ENCODE assay signal across 8 cellular contexts in genomic region chr1:220874201-220874655, GRCh38. TPM values are rescaled to one million over a fixed set of nuclear protein-coding genes. Genes with fewer than 3 reads are reported as not detected.
DNase-seq lines count a peak whose midpoint lies in the region; ATAC-seq, FAIRE-seq and TF ChIP-seq lines count a peak whose summit lies in the region.

No MANE protein-coding gene starts in this region.

- no peaks in the 10 kb centered on the region for H3K27me3 Mint-ChIP-seq in Calu3 (ENCODE audit: unreplicated experiment)

- H3K4me2 ChIP-seq in GM23248 (ENCODE audit: unreplicated experiment) (peak overlapping the region; percentile 20), HepG2 (ENCODE audit: low read depth, low read length) (no peak overlapping the region)

- H3K4me3 Mint-ChIP-seq in Calu3 (ENCODE audit: low read depth, unreplicated experiment) = no peak overlapping the region

- intact Hi-C loops in Calu3 (cut with micrococcal nuclease; ENCODE audit: unreplicated experiment) (loop anchor here (1.0 to 10.0 kb wide), 3 partner anchors 329 to 1581 kb away; no protein-coding TSS in a partner anchor), HepG2 (cut with micrococcal nuclease; ENCODE audit: unreplicated experiment) (loop anchor here (1.0 to 10.0 kb wide), 2 partner anchors 111 to 329 kb away; no protein-coding TSS in a partner anchor), aorta (cut with DNase I) (loop anchor here (5.0 to 10.0 kb wide), 3 partner anchors 328 to 1581 kb away; no protein-coding TSS in a partner anchor)

- H2AFZ ChIP-seq in GM23248 = no peak overlapping the region
- H2AFZ ChIP-seq in HepG2 (ENCODE audit: low read length) = no peak overlapping the region

- peaks cover 5% of the 10 kb centered on the region for H3K36me3 Mint-ChIP-seq in Calu3 (ENCODE audit: insufficient read depth, unreplicated experiment)

- peaks cover 15% of the 10 kb centered on the region for H3K4me1 Mint-ChIP-seq in Calu3 (ENCODE audit: low read depth, unreplicated experiment)

- TF ChIP-seq EP300 in HepG2 (IDR thresholded peaks at IDR 0.05; ENCODE audit: low read depth in 2 of 2, low read length in 2 of 2) (no peak), HepG2 (CRISPR knock-in tag; IDR thresholded peaks at IDR 0.05; ENCODE audit: borderline replicate concordance) (no peak)

- no peaks in the 10 kb centered on the region for H3K36me3 ChIP-seq in GM23248 (ENCODE audit: low read depth)
- no peaks in the 10 kb centered on the region for H3K36me3 ChIP-seq in bronchial epithelial cell (ENCODE audit: control insufficient read depth, insufficient read depth, low read length)
- no peaks in the 10 kb centered on the region for H3K36me3 ChIP-seq in HepG2 (replicated peaks in 1 of 2; ENCODE audit: control insufficient read depth in 1 of 2, insufficient read depth in 2 of 2, low read length in 2 of 2)
- no peaks in the 10 kb centered on the region for H3K36me3 ChIP-seq in aorta (ENCODE audit: control insufficient read depth in 1 of 2, insufficient read depth in 2 of 2, low read length in 1 of 2)

- H4K20me1 ChIP-seq in GM23248 (ENCODE audit: insufficient read depth) = no peaks in the 10 kb centered on the region
- no peaks in the 10 kb centered on the region for H4K20me1 ChIP-seq in HepG2 (ENCODE audit: insufficient read depth, low read length)

- H3K27ac ChIP-seq in GM23248 = no peak overlapping the region
- H3K27ac ChIP-seq in HepG2 (ENCODE audit: extremely low read length, insufficient read depth, low read length) = no peak overlapping the region
- no peak overlapping the region for H3K27ac ChIP-seq in aorta (ENCODE audit: low read depth in 1 of 2, low read length in 2 of 2)

- CTCF ChIA-PET in Calu3 (lab: Charles Lee) = interaction anchor here (0.7 to 1.0 kb wide), 2 partner anchors 96 to 330 kb away, joined by 3 read pairs; no protein-coding TSS in a partner anchor
- CTCF ChIA-PET in HepG2 (lab: Yijun Ruan, JAX; ENCODE audit: low intra/inter-chr PET ratio, low total read pairs) = interaction anchor here (1.4 to 2.4 kb wide), 2 partner anchors 329 to 561 kb away, joined by 5 to 24 read pairs; no protein-coding TSS in a partner anchor

- peak; percentile 77 for ATAC-seq in HepG2
- ATAC-seq in aorta (ENCODE audit: low FRiP score) = peak; percentile 56
- ATAC-seq in GM21390 (IDR thresholded peaks at IDR 0.05; ENCODE audit: unreplicated experiment) = no peak
- ATAC-seq in HG03039 (IDR thresholded peaks at IDR 0.05; ENCODE audit: unreplicated experiment) = no peak

- FAIRE-seq in bronchial epithelial cell (lab: Jason Lieb, UNC) (no peak), HepG2 (lab: Jason Lieb, UNC) (peak; percentile 28)

- no peaks in the 10 kb centered on the region for H3K9me3 Mint-ChIP-seq in Calu3 (ENCODE audit: low read depth, unreplicated experiment)

- POLR2A ChIA-PET in HepG2 (lab: Yijun Ruan, JAX) = no interaction called here

- H3K9ac ChIP-seq in GM23248 = no peak overlapping the region
- H3K9ac ChIP-seq in HepG2 (ENCODE audit: insufficient read depth, low read depth, low read length) = no peak overlapping the region

- H3K27me3 ChIP-seq in GM23248 (replicated peaks; ENCODE audit: insufficient read depth) (no peaks in the 10 kb centered on the region), bronchial epithelial cell (ENCODE audit: control insufficient read depth, insufficient read depth, low read length) (peaks cover 18% of the 10 kb centered on the region), HepG2 (ENCODE audit: control insufficient read depth in 1 of 2, insufficient read depth in 2 of 2, low read length in 2 of 2) (peaks cover 0 to 11% of the 10 kb centered on the region in 2 experiments; a peak in 1 of 5 replicates), aorta (ENCODE audit: control insufficient read depth in 1 of 2, insufficient read depth in 2 of 2, low read length in 1 of 2) (no peaks in the 10 kb centered on the region)

- H3K4me3 ChIP-seq in GM23248 (no peak overlapping the region), bronchial epithelial cell (ENCODE audit: low read depth, low read length) (no peak overlapping the region), HepG2 (replicated peaks in 1 of 3; ENCODE audit: insufficient read depth in 1 of 3, low read depth in 2 of 3, low read length in 3 of 3) (no peak overlapping the region), aorta (ENCODE audit: low read length in 2 of 2) (no peak overlapping the region)

- H3K4me1 ChIP-seq in GM23248 (ENCODE audit: insufficient read depth) (no peaks in the 10 kb centered on the region), HepG2 (ENCODE audit: insufficient read depth, low read length) (peaks cover 25% of the 10 kb centered on the region), aorta (ENCODE audit: control insufficient read depth in 1 of 2, insufficient read depth in 2 of 2, low read length in 2 of 2) (no peaks in the 10 kb centered on the region)

- DNase-seq in Calu3 (peak; percentile 56), GM23248 (peak; percentile 74), NCI-H69 (lab: John Stamatoyannopoulos, UW) (peak; percentile 49), bronchial epithelial cell (ENCODE audit: low read depth) (peak; percentile 23), HepG2 (ENCODE audit: low spot score) (peak; percentile 32), aorta (no peak)

- no peaks in the 10 kb centered on the region for H3K9me2 ChIP-seq in GM23248 (ENCODE audit: insufficient read depth)

- peak; percentile 60 for TF ChIP-seq RAD21 in HepG2 (CRISPR knock-in tag; IDR thresholded peaks at IDR 0.05)

- 11 to 20% methylated on average over 4 of the region's 4 CpGs for WGBS in GM23248 (ENCODE audit: low coverage in 1 of 2, low lambda C conversion rate in 2 of 2, missing lambda C conversion rate in 2 of 2), 2 experiments
- WGBS in HepG2 (ENCODE audit: low lambda C conversion rate) = 6% methylated on average over 4 of the region's 4 CpGs
- WGBS in aorta, 2 donors = 3 to 8% methylated on average over 4 of the region's 4 CpGs

- no peaks in the 10 kb centered on the region for H3F3A ChIP-seq in GM23248 (ENCODE audit: insufficient read depth)

- TF ChIP-seq CTCF in Calu3 (IDR thresholded peaks at IDR 0.05; ENCODE audit: unreplicated experiment) (peak; percentile 74), bronchial epithelial cell (IDR thresholded peaks at IDR 0.05; ENCODE audit: insufficient read depth, low read length, severe bottlenecking) (peak; percentile 61), HepG2 (CRISPR knock-in tag; IDR thresholded peaks at IDR 0.05) (peak; percentile 81)

- no peak overlapping the region for H3K27ac Mint-ChIP-seq in Calu3 (ENCODE audit: unreplicated experiment)

- H3K9me3 ChIP-seq in GM23248 (ENCODE audit: low read depth) (no peaks in the 10 kb centered on the region), HepG2 (ENCODE audit: low read length) (no peaks in the 10 kb centered on the region), aorta (ENCODE audit: control insufficient read depth, low read length) (no peaks in the 10 kb centered on the region)

- no peak for TF ChIP-seq POLR2A in HepG2 (IDR thresholded peaks at IDR 0.05; ENCODE audit: insufficient read depth in 1 of 2, low read depth in 2 of 2, low read length in 2 of 2)

- in situ Hi-C loops in GM23248 (cut with MboI) = loop anchor here (10.0 kb wide), 2 partner anchors 331 to 561 kb away; no protein-coding TSS in a partner anchor
- in situ Hi-C loops in HepG2 (cut with HindIII; ENCODE audit: extremely low pct_ligation_motif_present, low pct_unique_long_range_greater_than_20kb) = loop anchor here (5.0 kb wide), 2 partner anchors 328 to 563 kb away; no protein-coding TSS in a partner anchor

- BruUV-seq in Calu3 (replicated peaks; lab: Mats Ljungman, UMichigan) = no TSS peak
- no TSS peak for BruUV-seq in HepG2 (replicated peaks; lab: Mats Ljungman, UMichigan)

- H3K79me2 ChIP-seq in GM23248 (ENCODE audit: insufficient read depth) (no peaks in the 10 kb centered on the region), HepG2 (ENCODE audit: insufficient read depth, low read length) (no peaks in the 10 kb centered on the region)

TF ChIP-seq in HepG2, 621 proteins besides CTCF, POLR2A, EP300 and RAD21 (continues in another document):
- TF ChIP-seq SMYD3 (CRISPR knock-in tag; IDR thresholded peaks at IDR 0.05) (no peak), MTERF4 (CRISPR knock-in tag; IDR thresholded peaks at IDR 0.05) (no peak)

RNA-seq across cellular contexts. Expression of gene HLX, which starts 5.0 kb away (rescaled TPM):
- total RNA-seq in Calu3 (2022) = 0.09 and 0.32 TPM in 2 replicates
- 14.0 and 24.2 TPM in 2 replicates for total RNA-seq in GM23248 (2014; rRNA removed; shearing (Covaris generic))
- polyA plus RNA-seq in GM23248 (2016; fragmentation: Nextera tagmentation; extraction: Ambion mirVana) = 20.0 and 21.5 TPM in 2 replicates
- total RNA-seq in bronchial epithelial cell = 0.26 TPM in 1 of 2 replicates, not detected in the other
- total RNA-seq in HepG2 (2016; rRNA removed; fragmentation: Illumina TruSeq; extraction: Trizol) = 0.06 and 0.35 TPM in 2 replicates
- 0.18 and 0.20 TPM in 2 replicates for total RNA-seq in HepG2 (2016; cell fraction: cytosol; rRNA removed; fragmentation: Illumina TruSeq; extraction: Trizol; ENCODE audit: low read depth)
- total RNA-seq in HepG2 (2016; cell fraction: insoluble cytoplasmic fraction; rRNA removed; fragmentation: Illumina TruSeq; extraction: Trizol) = 0.40 and 0.54 TPM in 2 replicates
- 0.31 and 0.40 TPM in 2 replicates for total RNA-seq in HepG2 (2016; cell fraction: membrane; rRNA removed; fragmentation: Illumina TruSeq; extraction: Trizol)
- total RNA-seq in HepG2 (2016; cell fraction: nucleus; rRNA removed; fragmentation: Illumina TruSeq; extraction: Trizol) = 0.78 and 1.2 TPM in 2 replicates
- polyA plus RNA-seq in HepG2 (2011; rRNA removed) = 0.20 and 0.30 TPM in 2 replicates
- 0.04 and 0.28 TPM in 2 replicates for polyA plus RNA-seq in HepG2 (2011; cell fraction: cytosol; rRNA removed)
- polyA plus RNA-seq in HepG2 (2011; cell fraction: nucleus; rRNA removed) = 0.66 and 0.69 TPM in 2 replicates
- 0.16 and 0.17 TPM in 2 replicates for polyA plus RNA-seq in HepG2 (2012)
- polyA plus RNA-seq in HepG2 (2016; cell fraction: cytosol; fragmentation: Illumina TruSeq; extraction: Trizol; ENCODE audit: low read depth) = 0.43 and 0.58 TPM in 2 replicates
- 0.22 and 0.24 TPM in 2 replicates for polyA plus RNA-seq in HepG2 (2016; cell fraction: insoluble cytoplasmic fraction; fragmentation: Illumina TruSeq; extraction: Trizol; ENCODE audit: low read depth)
- 0.40 TPM in 2 replicates for polyA plus RNA-seq in HepG2 (2016; cell fraction: membrane; fragmentation: Illumina TruSeq; extraction: Trizol; ENCODE audit: low read depth)
- 3.1 and 4.9 TPM in 2 replicates for polyA plus RNA-seq in HepG2 (2016; cell fraction: nucleus; fragmentation: Illumina TruSeq; extraction: Trizol; ENCODE audit: insufficient read depth, low read depth)
- polyA minus RNA-seq in HepG2 (2011; rRNA and poly(A)+ RNA removed; ENCODE audit: low replicate concordance) = 0.08 and 1.8 TPM in 2 replicates
- polyA minus RNA-seq in HepG2 (2011; cell fraction: cytosol; rRNA and poly(A)+ RNA removed) = not detected in 2 replicates
- polyA minus RNA-seq in HepG2 (2011; cell fraction: nucleus; rRNA and poly(A)+ RNA removed) = 0.25 and 0.90 TPM in 2 replicates
- total RNA-seq in aorta = 10 to 100 TPM; 13.1 to 21.6 TPM
- 1 to 10 TPM; 3.1 to 3.8 TPM for polyA plus RNA-seq in aorta

Comparison
In these comparisons a context has a peak if more than half of its experiments do, and no peak if none do; other contexts are left out.
1. DNase-seq: peak in Calu3 (single experiment), GM23248 (single experiment), NCI-H69 (single experiment), bronchial epithelial cell (single experiment) and HepG2 (single experiment); none in aorta (0 of 2).
2. ATAC-seq: peak in HepG2 (single experiment) and aorta (single experiment); none in GM21390 (single experiment) and HG03039 (single experiment).
3. Peak in every context shown above with its lines, with median percentiles within 50 percentile points of each other: CTCF ChIP-seq.